ENCODE assay signal across 8 cellular contexts in the genomic region with DNA sequence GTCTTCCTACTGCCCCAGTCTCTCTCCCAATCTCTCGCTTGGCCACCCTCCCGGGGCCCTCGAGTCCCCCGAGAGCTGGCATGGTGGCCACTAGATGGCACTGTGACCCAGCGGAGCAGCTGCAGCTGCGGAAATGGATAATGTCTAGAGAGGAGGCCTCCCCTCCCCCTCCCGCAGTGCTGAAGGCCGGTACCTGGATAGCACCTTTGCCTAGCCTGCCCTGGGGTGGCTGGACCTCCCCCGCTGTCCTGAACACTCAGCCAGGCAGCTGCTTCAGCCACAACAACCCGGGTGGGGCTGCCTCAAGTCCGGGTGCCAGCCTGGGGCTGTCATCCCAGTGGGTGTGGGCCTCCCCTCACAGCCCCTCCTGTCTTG.
DNase-seq lines count a peak whose midpoint lies in the region; ATAC-seq and TF ChIP-seq lines count a peak whose summit lies in the region.

No MANE protein-coding gene starts in this region.

- no peaks in the 10 kb centered on the region for H3K79me2 ChIP-seq in OCI-LY3 (ENCODE audit: low read length)

- peaks cover 5 to 19% (median 17%) of the 10 kb centered on the region in 5 donors for H3K27me3 Mint-ChIP-seq in naive thymus-derived CD8-positive, alpha-beta T cell

- DNase-seq in NCI-H524 (lab: John Stamatoyannopoulos, UW) (peak; percentile 3 to 31), NCI-H524 treated with DMSO at 0.1 percent for 48 hours (lab: John Stamatoyannopoulos, UW) (no peak), HT1080 (ENCODE audit: low read depth) (peak; percentile 42), activated T-cell treated with anti-CD3 and anti-CD28 coated beads for 48 hours (ENCODE audit: low read depth) (peak; percentile 74)
- DNase-seq in naive thymus-derived CD8-positive, alpha-beta T cell, result peak; percentile 40 to 86 (median 64)
- peak; percentile 80 to 87 for DNase-seq in stimulated activated effector memory CD8-positive, alpha-beta T cell treated with anti-CD3 and anti-CD28 coated beads, Interleukin-12 subunit alpha, Interleukin-12 subunit beta, amount 100 ng/mL, for 72 hours (ENCODE audit: low spot score in 2 of 2)

- ATAC-seq in esophagus mucosa, result peak; percentile 82
- peak; percentile 82 to 87 for ATAC-seq in naive thymus-derived CD8-positive, alpha-beta T cell
- ATAC-seq in stimulated activated effector memory CD8-positive, alpha-beta T cell treated with anti-CD3 and anti-CD28 coated beads, Interleukin-12 subunit alpha, Interleukin-12 subunit beta, amount 100 ng/mL, for 72 hours, result peak; percentile 85

- POLR2A ChIA-PET in naive thymus-derived CD8-positive, alpha-beta T cell (lab: Charles Lee), result interaction anchor here (1.3 kb wide), 1 partner anchor 178 kb away, joined by 4 read pairs; a partner anchor contains a TSS

- H3K36me3 ChIP-seq in OCI-LY3 (replicated peaks; ENCODE audit: low read depth, low read length), result no peaks in the 10 kb centered on the region

- TF ChIP-seq CTCF in OCI-LY3 (IDR thresholded peaks at IDR 0.05; ENCODE audit: low read depth, low read length), result peak; percentile 75

- H3K4me1 Mint-ChIP-seq in naive thymus-derived CD8-positive, alpha-beta T cell, result peaks cover 7 to 17% (median 8%) of the 10 kb centered on the region in 4 donors
- peaks cover 11% of the 10 kb centered on the region for H3K4me1 Mint-ChIP-seq in stimulated activated effector memory CD8-positive, alpha-beta T cell treated with anti-CD3 and anti-CD28 coated beads, Interleukin-12 subunit alpha, Interleukin-12 subunit beta, amount 100 ng/mL, for 72 hours

- H3K9me3 Mint-ChIP-seq in naive thymus-derived CD8-positive, alpha-beta T cell, result no peaks in the 10 kb centered on the region
- no peaks in the 10 kb centered on the region for H3K9me3 Mint-ChIP-seq in stimulated activated effector memory CD8-positive, alpha-beta T cell treated with anti-CD3 and anti-CD28 coated beads, Interleukin-12 subunit alpha, Interleukin-12 subunit beta, amount 100 ng/mL, for 72 hours

- no peaks in the 10 kb centered on the region for H3K9me3 ChIP-seq in OCI-LY3 (ENCODE audit: insufficient read depth, low read length)

- peak overlapping the region in 3 of 10 donors; percentile 26 to 52 (median 40) for H3K4me3 Mint-ChIP-seq in naive thymus-derived CD8-positive, alpha-beta T cell
- H3K4me3 Mint-ChIP-seq in stimulated activated effector memory CD8-positive, alpha-beta T cell treated with anti-CD3 and anti-CD28 coated beads, Interleukin-12 subunit alpha, Interleukin-12 subunit beta, amount 100 ng/mL, for 72 hours, result no peak overlapping the region

- peaks cover 3% of the 10 kb centered on the region; the same call in 1 of the 2 replicates for H3K4me1 ChIP-seq in OCI-LY3 (ENCODE audit: low read length)

- H3K36me3 Mint-ChIP-seq in naive thymus-derived CD8-positive, alpha-beta T cell, result no peaks in the 10 kb centered on the region
- no peaks in the 10 kb centered on the region for H3K36me3 Mint-ChIP-seq in stimulated activated effector memory CD8-positive, alpha-beta T cell treated with anti-CD3 and anti-CD28 coated beads, Interleukin-12 subunit alpha, Interleukin-12 subunit beta, amount 100 ng/mL, for 72 hours

- H3K27me3 ChIP-seq in OCI-LY3 (ENCODE audit: low read depth, low read length), result peaks cover 17% of the 10 kb centered on the region

- peak overlapping the region; percentile 72 for H3K4me2 ChIP-seq in OCI-LY3 (ENCODE audit: low read length)

- H3K27ac ChIP-seq in OCI-LY3 (ENCODE audit: low read length), result no peak overlapping the region

- no peak overlapping the region for H3K27ac Mint-ChIP-seq in naive thymus-derived CD8-positive, alpha-beta T cell
- peak overlapping the region; percentile 87 for H3K27ac Mint-ChIP-seq in stimulated activated effector memory CD8-positive, alpha-beta T cell treated with anti-CD3 and anti-CD28 coated beads, Interleukin-12 subunit alpha, Interleukin-12 subunit beta, amount 100 ng/mL, for 72 hours

- H3K9ac ChIP-seq in OCI-LY3 (ENCODE audit: low read length), result peak overlapping the region; percentile 26; the same call in 1 of the 2 replicates

- peak overlapping the region; percentile 95 for H2AFZ ChIP-seq in OCI-LY3 (ENCODE audit: low read depth, low read length)

- H3K4me3 ChIP-seq in OCI-LY3 (ENCODE audit: low read length), result peak overlapping the region; percentile 70

- H4K20me1 ChIP-seq in OCI-LY3 (ENCODE audit: insufficient read depth, low read length), result no peaks in the 10 kb centered on the region
